In genomic region chr19:2648099-2648498, GRCh38 we compare ENCODE assay signal across 1 cellular context.
TF ChIP-seq lines count a peak whose summit lies in the region.

No MANE protein-coding gene starts in this region.

TF ChIP-seq in HepG2, 621 proteins besides CTCF, POLR2A, EP300 and RAD21:
- TF ChIP-seq ZNF12 (CRISPR knock-in tag; IDR thresholded peaks at IDR 0.05): no peak
- TF ChIP-seq ZNF121 (CRISPR knock-in tag; IDR thresholded peaks at IDR 0.05): peak; percentile 84
TF ChIP-seq in HepG2: peak in this region for 1.
